2 cellular contexts compared by ENCODE assay signal in genomic region chr17:9206160-9206988, GRCh38.
TF ChIP-seq lines count a peak whose summit lies in the region.

No MANE protein-coding gene starts in this region.

TF ChIP-seq in IMR-90, 13 proteins besides CTCF, POLR2A, EP300 and RAD21:
- TF ChIP-seq RCOR1 (IDR thresholded peaks at IDR 0.05; ENCODE audit: insufficient replicate concordance, low read length), result no peak
- TF ChIP-seq NFE2L2 (IDR thresholded peaks at IDR 0.05; ENCODE audit: low read depth, low read length), result no peak

TF ChIP-seq in H1, 55 proteins besides CTCF, POLR2A, EP300 and RAD21:
- TF ChIP-seq SAP30 (IDR thresholded peaks at IDR 0.05; ENCODE audit: insufficient read depth, insufficient replicate concordance, low read length) (no peak), SUZ12 (IDR thresholded peaks at IDR 0.05; ENCODE audit: low read length) (no peak), BRCA1 (IDR thresholded peaks at IDR 0.05; ENCODE audit: low read depth, low read length) (no peak), GABPA (IDR thresholded peaks at IDR 0.05; ENCODE audit: borderline replicate concordance, insufficient read depth, low read length) (no peak), KDM5A (IDR thresholded peaks at IDR 0.05; ENCODE audit: low read length) (no peak), TAF1 (IDR thresholded peaks at IDR 0.05; ENCODE audit: low read depth, low read length) (no peak), BACH1 (IDR thresholded peaks at IDR 0.05; ENCODE audit: low read length) (no peak), TAF7 (optimal IDR thresholded peaks at IDR 0.05; ENCODE audit: borderline replicate concordance, low read depth, low read length) (no peak), ATF3 (IDR thresholded peaks at IDR 0.05; ENCODE audit: insufficient read depth, low read depth, low read length) (no peak), SIX5 (IDR thresholded peaks at IDR 0.05; ENCODE audit: low read depth, low read length) (no peak), PHF8 (conservative IDR thresholded peaks at IDR 0.05; ENCODE audit: low read depth, low read length) (no peak), NRF1 (IDR thresholded peaks at IDR 0.05; ENCODE audit: low read depth, low read length) (no peak), CHD2 (IDR thresholded peaks at IDR 0.05; ENCODE audit: low read length) (no peak), POLR2AphosphoS5 (IDR thresholded peaks at IDR 0.05; ENCODE audit: low read depth, low read length) (no peak)
